In the genomic region with DNA sequence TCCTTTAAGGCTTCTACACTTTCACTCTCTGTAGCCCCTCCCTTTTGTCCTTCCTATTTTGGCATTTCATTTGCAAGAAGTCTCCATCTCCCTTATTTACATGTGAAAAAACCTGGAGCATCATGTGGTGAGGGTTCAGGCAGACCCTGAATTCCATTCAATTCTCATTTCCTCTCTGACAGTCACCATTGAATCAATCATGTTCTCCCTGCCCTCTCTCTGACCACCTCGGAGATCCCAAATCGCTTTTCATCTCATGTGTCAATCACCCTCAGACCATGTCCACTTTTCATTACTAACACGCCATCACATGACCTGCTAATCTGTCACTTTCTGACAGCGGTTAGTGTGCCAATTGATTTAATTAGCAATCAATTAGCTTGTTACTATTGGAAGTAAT, we compare ENCODE assay signal across 1 cellular context.
TF ChIP-seq lines count a peak whose summit lies in the region.

No MANE protein-coding gene starts in this region.

TF ChIP-seq in H1, 55 proteins besides CTCF, POLR2A, EP300 and RAD21 (continued from another document):
- TF ChIP-seq TEAD4 (IDR thresholded peaks at IDR 0.05; ENCODE audit: low read depth, low read length) (0 out of 2 replicates have a peak, but pooled peaks have one; percentile 55), SP1 (IDR thresholded peaks at IDR 0.05; ENCODE audit: low read depth, low read length) (0 out of 2 replicates have a peak, but pooled peaks have one; percentile 43), YY1 (IDR thresholded peaks at IDR 0.05; ENCODE audit: low read depth, low read length) (no peak), BACH1 (IDR thresholded peaks at IDR 0.05; ENCODE audit: low read length) (no peak), NRF1 (IDR thresholded peaks at IDR 0.05; ENCODE audit: low read depth, low read length) (no peak), POU5F1 (IDR thresholded peaks at IDR 0.05; ENCODE audit: low read depth, low read length) (no peak), JUND (IDR thresholded peaks at IDR 0.05; ENCODE audit: low read length) (no peak), SAP30 (IDR thresholded peaks at IDR 0.05; ENCODE audit: insufficient read depth, insufficient replicate concordance, low read length) (no peak)
